ENCODE assay signal across 9 cellular contexts in the genomic region with DNA sequence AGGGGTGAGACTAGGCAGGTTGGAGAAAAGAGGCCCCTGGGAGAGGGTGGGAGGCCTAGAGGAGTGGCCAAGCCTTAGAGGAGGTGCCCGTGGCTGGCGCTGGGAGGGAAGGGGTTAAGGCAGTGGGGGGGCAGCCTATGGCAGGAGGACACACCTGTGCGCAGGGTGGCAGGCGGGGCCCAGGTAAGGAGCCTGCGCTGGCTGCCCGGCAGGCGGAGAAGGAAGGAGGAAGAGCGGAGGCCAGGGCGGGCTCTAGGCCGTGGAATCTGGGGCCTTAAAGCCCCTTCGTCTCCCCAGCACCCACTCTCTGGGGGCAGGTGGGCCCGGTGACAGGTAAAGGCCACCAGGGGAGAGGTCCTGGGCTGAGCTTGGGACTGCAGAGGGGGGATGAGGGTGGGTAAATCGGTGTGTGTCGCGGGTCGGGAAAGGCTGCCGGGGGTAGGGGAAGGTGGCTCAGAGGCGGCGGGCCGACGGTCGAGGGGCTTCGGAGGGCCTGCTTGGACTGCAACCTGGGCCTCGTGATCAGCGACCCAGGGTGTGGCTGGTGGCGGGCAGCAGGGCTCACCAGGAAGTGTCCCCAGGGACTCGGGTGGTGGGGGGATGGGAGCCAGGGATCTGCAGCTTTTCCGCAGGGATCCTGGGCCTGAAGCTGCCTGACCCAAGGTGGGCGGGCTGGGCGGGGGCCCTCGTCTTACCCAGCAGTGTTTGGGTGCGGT. TPM values are rescaled to one million over a fixed set of nuclear protein-coding genes. Genes with fewer than 3 reads are reported as not detected.
DNase-seq lines count a peak whose midpoint lies in the region; ATAC-seq and TF ChIP-seq lines count a peak whose summit lies in the region.
"Had no signal": no experiment of that assay in that cellular context is flagged by ENCODE, and none has a peak within 500 bp of the region (broad histone marks: within the 10 kb centered on the region; RNA-seq: fewer than 3 reads in every experiment).

No MANE protein-coding gene starts in this region.

- no peak for ATAC-seq in GM21526 (IDR thresholded peaks at IDR 0.05; ENCODE audit: low FRiP score, unreplicated experiment)

- intact Hi-C loops in activated T-helper 1 cell treated with anti-CD3 and anti-CD28 coated beads, Interleukin-12 subunit alpha, Interleukin-12 subunit beta, Interleukin-2, Interleukin-4 antibody, amounts not matched to agents 30 ng/mL and 10 ng/mL and 1 ng/mL, durations not matched to agents 14 hours and 24 hours and 36 hours (cut with micrococcal nuclease): no loop called here
- intact Hi-C loops in lower leg skin (cut with DNase I; ENCODE audit: low total_unique reads): loop anchor here (10.0 kb wide), 1 partner anchor 88 kb away; a partner anchor contains a TSS

- 46 to 63% methylated on average over 27 to 28 of the region's 32 CpGs for WGBS in lower leg skin, 2 donors

- no peak for TF ChIP-seq POLR2A in lower leg skin (IDR thresholded peaks at IDR 0.05)

- H3K27ac ChIP-seq in substantia nigra (ENCODE audit: low read depth, low read length, poor library complexity, severe bottlenecking): no peak overlapping the region

- H3K4me1 Mint-ChIP-seq in activated T-helper 1 cell treated with anti-CD3 and anti-CD28 coated beads, Interleukin-12 subunit alpha, Interleukin-12 subunit beta, Interleukin-2, Interleukin-4 antibody, amounts not matched to agents 30 ng/mL and 10 ng/mL and 1 ng/mL, durations not matched to agents 14 hours and 24 hours and 36 hours (ENCODE audit: low read depth): peaks cover 60% of the 10 kb centered on the region

- peak; percentile 41 for DNase-seq in stimulated activated CD4-positive, alpha-beta T cell treated with anti-CD3 and anti-CD28 coated beads, Interleukin-15, amount 100 ng/mL, for 24 hours
- DNase-seq in stimulated activated CD4-positive, alpha-beta T cell treated with anti-CD3 and anti-CD28 coated beads, Interleukin-4, amount 100 ng/mL, for 24 hours: no peak
- no peak for DNase-seq in activated T-helper 1 cell treated with anti-CD3 and anti-CD28 coated beads, Interleukin-12 subunit alpha, Interleukin-12 subunit beta, Interleukin-2, Interleukin-4 antibody, amounts not matched to agents 30 ng/mL and 10 ng/mL and 1 ng/mL, durations not matched to agents 14 hours and 24 hours and 36 hours (ENCODE audit: low spot score)
- DNase-seq in lower leg skin (ENCODE audit: low spot score in 2 of 2) (peak in 1 of 2 donors; percentile 93), substantia nigra (lab: John Stamatoyannopoulos, UW) (no peak), CD1c-positive myeloid dendritic cell (ENCODE audit: extremely low spot score) (no peak), SHP77 (lab: John Stamatoyannopoulos, UW) (no peak)

- peaks cover 46% of the 10 kb centered on the region for H3K36me3 Mint-ChIP-seq in activated T-helper 1 cell treated with anti-CD3 and anti-CD28 coated beads, Interleukin-12 subunit alpha, Interleukin-12 subunit beta, Interleukin-2, Interleukin-4 antibody, amounts not matched to agents 30 ng/mL and 10 ng/mL and 1 ng/mL, durations not matched to agents 14 hours and 24 hours and 36 hours (ENCODE audit: low read depth)

- H3K27ac Mint-ChIP-seq in activated T-helper 1 cell treated with anti-CD3 and anti-CD28 coated beads, Interleukin-12 subunit alpha, Interleukin-12 subunit beta, Interleukin-2, Interleukin-4 antibody, amounts not matched to agents 30 ng/mL and 10 ng/mL and 1 ng/mL, durations not matched to agents 14 hours and 24 hours and 36 hours: peak overlapping the region; percentile 44

- no peak overlapping the region for H3K4me3 Mint-ChIP-seq in activated T-helper 1 cell treated with anti-CD3 and anti-CD28 coated beads, Interleukin-12 subunit alpha, Interleukin-12 subunit beta, Interleukin-2, Interleukin-4 antibody, amounts not matched to agents 30 ng/mL and 10 ng/mL and 1 ng/mL, durations not matched to agents 14 hours and 24 hours and 36 hours

- no peak for TF ChIP-seq CTCF in lower leg skin (IDR thresholded peaks at IDR 0.05)

- H3K9me3 Mint-ChIP-seq in activated T-helper 1 cell treated with anti-CD3 and anti-CD28 coated beads, Interleukin-12 subunit alpha, Interleukin-12 subunit beta, Interleukin-2, Interleukin-4 antibody, amounts not matched to agents 30 ng/mL and 10 ng/mL and 1 ng/mL, durations not matched to agents 14 hours and 24 hours and 36 hours: no peaks in the 10 kb centered on the region

- H3K27me3 Mint-ChIP-seq in activated T-helper 1 cell treated with anti-CD3 and anti-CD28 coated beads, Interleukin-12 subunit alpha, Interleukin-12 subunit beta, Interleukin-2, Interleukin-4 antibody, amounts not matched to agents 30 ng/mL and 10 ng/mL and 1 ng/mL, durations not matched to agents 14 hours and 24 hours and 36 hours (ENCODE audit: insufficient read depth): no peaks in the 10 kb centered on the region

- peak overlapping the region; percentile 45 for H3K4me3 ChIP-seq in lower leg skin (ENCODE audit: low read depth, poor library complexity, severe bottlenecking)

RNA-seq across cellular contexts. Expression of a gene that starts 7.3 kb away (rescaled TPM):
- total RNA-seq in activated T-helper 1 cell treated with anti-CD3 and anti-CD28 coated beads, Interleukin-12 subunit alpha, Interleukin-12 subunit beta, Interleukin-2, Interleukin-4 antibody, amounts not matched to agents 30 ng/mL and 10 ng/mL and 1 ng/mL, durations not matched to agents 14 hours and 24 hours and 36 hours: 456 and 469 TPM in 2 replicates
- total RNA-seq in lower leg skin: 100 to 1,000 TPM; 176 to 256 (median 221) TPM

RNA-seq across cellular contexts. Expression of a gene that starts 7.5 kb away (rescaled TPM):
- total RNA-seq in activated T-helper 1 cell treated with anti-CD3 and anti-CD28 coated beads, Interleukin-12 subunit alpha, Interleukin-12 subunit beta, Interleukin-2, Interleukin-4 antibody, amounts not matched to agents 30 ng/mL and 10 ng/mL and 1 ng/mL, durations not matched to agents 14 hours and 24 hours and 36 hours: 132 and 134 TPM in 2 replicates
- 10 to 100 TPM; 31.7 to 43.1 (median 34.7) TPM for total RNA-seq in lower leg skin

RNA-seq across cellular contexts. Expression of a gene that starts 12.0 kb away (rescaled TPM):
- total RNA-seq in activated T-helper 1 cell treated with anti-CD3 and anti-CD28 coated beads, Interleukin-12 subunit alpha, Interleukin-12 subunit beta, Interleukin-2, Interleukin-4 antibody, amounts not matched to agents 30 ng/mL and 10 ng/mL and 1 ng/mL, durations not matched to agents 14 hours and 24 hours and 36 hours: 332 and 341 TPM in 2 replicates
- 10 to 100 TPM; 31.8 to 44.5 (median 34.4) TPM for total RNA-seq in lower leg skin

RNA-seq across cellular contexts. Expression of a gene that starts 19.4 kb away (rescaled TPM):
- total RNA-seq in activated T-helper 1 cell treated with anti-CD3 and anti-CD28 coated beads, Interleukin-12 subunit alpha, Interleukin-12 subunit beta, Interleukin-2, Interleukin-4 antibody, amounts not matched to agents 30 ng/mL and 10 ng/mL and 1 ng/mL, durations not matched to agents 14 hours and 24 hours and 36 hours: 190 and 197 TPM in 2 replicates
- total RNA-seq in lower leg skin: 100 to 1,000 TPM; 341 to 526 (median 418) TPM

RNA-seq across cellular contexts. Expression of a gene that starts 19.6 kb away (rescaled TPM):
- not detected in 2 replicates for total RNA-seq in activated T-helper 1 cell treated with anti-CD3 and anti-CD28 coated beads, Interleukin-12 subunit alpha, Interleukin-12 subunit beta, Interleukin-2, Interleukin-4 antibody, amounts not matched to agents 30 ng/mL and 10 ng/mL and 1 ng/mL, durations not matched to agents 14 hours and 24 hours and 36 hours
- total RNA-seq in lower leg skin: not detected
- total RNA-seq: dermis microvascular lymphatic vessel endothelial cell had no signal
